ENCODE assay signal across 21 cellular contexts in the genomic region with DNA sequence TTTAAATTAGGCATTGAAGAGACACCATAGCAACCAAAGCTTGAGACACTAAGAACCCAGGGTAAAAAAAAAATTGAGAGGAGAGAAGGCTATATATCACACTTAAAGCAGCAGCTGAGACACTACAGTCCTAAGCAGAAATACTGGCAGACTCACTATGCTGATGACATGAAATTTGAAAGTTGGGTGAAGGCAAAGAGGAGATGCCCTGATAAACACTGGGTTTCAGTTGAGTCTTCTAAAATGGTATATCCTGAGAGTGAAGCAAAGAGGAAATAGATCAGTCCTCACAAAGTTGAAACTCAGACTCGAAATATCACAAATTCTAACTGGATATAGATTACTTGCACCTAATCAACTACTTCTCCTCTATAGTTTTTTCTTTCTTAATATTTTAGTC.
"Had no signal": no experiment of that assay in that cellular context is flagged by ENCODE, and none has a peak within 500 bp of the region (broad histone marks: within the 10 kb centered on the region; RNA-seq: fewer than 3 reads in every experiment).

No MANE protein-coding gene starts in this region.

- H3K79me2 ChIP-seq: parathyroid adenoma had no signal

- H3K4me3 Mint-ChIP-seq: activated CD4-positive, alpha-beta memory T cell treated with anti-CD3 and anti-CD28 coated beads, Interleukin-2, amount 10 ng/mL, durations not matched to agents 7 days and 5 days; activated CD4-positive, alpha-beta T cell treated with anti-CD3 and anti-CD28 coated beads for 36 hours; activated CD8-positive, alpha-beta memory T cell treated with anti-CD3 and anti-CD28 coated beads, Interleukin-2, amount 10 ng/mL, durations not matched to agents 7 days and 5 days; activated naive CD8-positive, alpha-beta T cell treated with anti-CD3 and anti-CD28 coated beads, Interleukin-2, amount 10 ng/mL, durations not matched to agents 7 days and 5 days; mesothelial cell of epicardium; nephron; type B pancreatic cell; WTC11 had no signal

- H3K27me3 Mint-ChIP-seq: activated CD4-positive, alpha-beta memory T cell treated with anti-CD3 and anti-CD28 coated beads, Interleukin-2, amount 10 ng/mL, durations not matched to agents 7 days and 5 days; activated CD4-positive, alpha-beta T cell treated with anti-CD3 and anti-CD28 coated beads for 36 hours; activated CD8-positive, alpha-beta memory T cell treated with anti-CD3 and anti-CD28 coated beads, Interleukin-2, amount 10 ng/mL, durations not matched to agents 7 days and 5 days; activated naive CD8-positive, alpha-beta T cell treated with anti-CD3 and anti-CD28 coated beads, Interleukin-2, amount 10 ng/mL, durations not matched to agents 7 days and 5 days; type B pancreatic cell had no signal

- ATAC-seq: activated CD4-positive, alpha-beta T cell treated with anti-CD3 and anti-CD28 coated beads for 36 hours; activated CD8-positive, alpha-beta memory T cell treated with anti-CD3 and anti-CD28 coated beads, Interleukin-2, amount 10 ng/mL, durations not matched to agents 7 days and 5 days; body of pancreas; heart right ventricle; left lung; sciatic nerve; WTC11 had no signal

- H3K4me2 ChIP-seq: smooth muscle cell had no signal

- H3K27ac Mint-ChIP-seq: activated CD4-positive, alpha-beta memory T cell treated with anti-CD3 and anti-CD28 coated beads, Interleukin-2, amount 10 ng/mL, durations not matched to agents 7 days and 5 days; activated CD4-positive, alpha-beta T cell treated with anti-CD3 and anti-CD28 coated beads for 36 hours; activated CD8-positive, alpha-beta memory T cell treated with anti-CD3 and anti-CD28 coated beads, Interleukin-2, amount 10 ng/mL, durations not matched to agents 7 days and 5 days; activated naive CD8-positive, alpha-beta T cell treated with anti-CD3 and anti-CD28 coated beads, Interleukin-2, amount 10 ng/mL, durations not matched to agents 7 days and 5 days; mesothelial cell of epicardium; nephron; type B pancreatic cell; WTC11 had no signal

- H3K9ac ChIP-seq: parathyroid adenoma had no signal

- H3K9me3 ChIP-seq: body of pancreas, esophagus muscularis mucosa, stomach had no signal

- H3K36me3 ChIP-seq: esophagus muscularis mucosa, heart right ventricle, left lung, stomach had no signal

- H3K4me1 ChIP-seq: body of pancreas, esophagus muscularis mucosa, heart right ventricle, left lung, parathyroid adenoma, stomach had no signal

- DNase-seq: activated CD4-positive, alpha-beta memory T cell treated with anti-CD3 and anti-CD28 coated beads, Interleukin-2, amount 10 ng/mL, durations not matched to agents 7 days and 5 days; activated CD4-positive, alpha-beta T cell treated with anti-CD3 and anti-CD28 coated beads for 36 hours; activated CD8-positive, alpha-beta memory T cell treated with anti-CD3 and anti-CD28 coated beads, Interleukin-2, amount 10 ng/mL, durations not matched to agents 7 days and 5 days; activated naive CD4-positive, alpha-beta T cell; activated naive CD8-positive, alpha-beta T cell treated with anti-CD3 and anti-CD28 coated beads, Interleukin-2, amount 10 ng/mL, durations not matched to agents 7 days and 5 days; amygdala; body of pancreas; dermis blood vessel endothelial cell; effector memory CD4-positive, alpha-beta T cell; heart right ventricle; left lung; stimulated activated CD4-positive, alpha-beta T cell treated with anti-CD3 and anti-CD28 coated beads, Interleukin-4, amount 100 ng/mL, for 1 hour; stomach had no signal

- H3K4me1 Mint-ChIP-seq: activated CD4-positive, alpha-beta memory T cell treated with anti-CD3 and anti-CD28 coated beads, Interleukin-2, amount 10 ng/mL, durations not matched to agents 7 days and 5 days; activated CD4-positive, alpha-beta T cell treated with anti-CD3 and anti-CD28 coated beads for 36 hours; activated CD8-positive, alpha-beta memory T cell treated with anti-CD3 and anti-CD28 coated beads, Interleukin-2, amount 10 ng/mL, durations not matched to agents 7 days and 5 days; activated naive CD8-positive, alpha-beta T cell treated with anti-CD3 and anti-CD28 coated beads, Interleukin-2, amount 10 ng/mL, durations not matched to agents 7 days and 5 days; mesothelial cell of epicardium; nephron; WTC11 had no signal

- H3K27me3 ChIP-seq: body of pancreas, esophagus muscularis mucosa, heart right ventricle, left lung, stomach had no signal

- H3K27ac ChIP-seq: body of pancreas, esophagus muscularis mucosa, heart right ventricle, left lung, parathyroid adenoma, stomach had no signal

- H3K36me3 Mint-ChIP-seq: activated CD8-positive, alpha-beta memory T cell treated with anti-CD3 and anti-CD28 coated beads, Interleukin-2, amount 10 ng/mL, durations not matched to agents 7 days and 5 days; activated naive CD8-positive, alpha-beta T cell treated with anti-CD3 and anti-CD28 coated beads, Interleukin-2, amount 10 ng/mL, durations not matched to agents 7 days and 5 days; mesothelial cell of epicardium; type B pancreatic cell had no signal

- H2AFZ ChIP-seq: parathyroid adenoma had no signal

- H3K4me3 ChIP-seq: body of pancreas, esophagus muscularis mucosa, heart right ventricle, left lung, smooth muscle cell, stomach had no signal

- H3K9me3 Mint-ChIP-seq: activated CD4-positive, alpha-beta memory T cell treated with anti-CD3 and anti-CD28 coated beads, Interleukin-2, amount 10 ng/mL, durations not matched to agents 7 days and 5 days; mesothelial cell of epicardium; nephron; type B pancreatic cell had no signal
